Comparison of ENCODE assay signal across 1 cellular context in the genomic region with DNA sequence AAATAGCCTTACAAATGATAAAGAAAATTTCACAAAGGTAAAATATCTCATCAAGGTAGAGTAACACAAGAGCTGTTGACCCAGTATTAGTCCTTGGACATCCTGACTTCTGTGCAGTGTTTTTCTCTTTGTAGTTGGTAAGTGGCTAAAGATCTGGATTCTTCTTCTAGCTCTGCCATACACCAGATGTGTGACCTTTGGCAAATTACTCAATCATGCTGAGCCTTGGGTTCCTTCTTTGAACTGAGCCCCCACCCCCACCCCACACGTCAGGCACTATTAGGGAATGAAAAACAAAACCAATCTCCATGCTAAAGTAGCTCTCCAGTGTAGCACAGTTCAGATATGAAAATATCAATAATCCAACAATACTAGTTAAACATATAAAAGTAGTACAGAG.
A peak's percentile ranks its signal among the peaks of the same experiment; 100 is the strongest.
TF ChIP-seq lines count a peak whose summit lies in the region.

No MANE protein-coding gene starts in this region.

TF ChIP-seq in HepG2, 621 proteins besides CTCF, POLR2A, EP300 and RAD21 (continued from another document):
- TF ChIP-seq, protein P1, sequence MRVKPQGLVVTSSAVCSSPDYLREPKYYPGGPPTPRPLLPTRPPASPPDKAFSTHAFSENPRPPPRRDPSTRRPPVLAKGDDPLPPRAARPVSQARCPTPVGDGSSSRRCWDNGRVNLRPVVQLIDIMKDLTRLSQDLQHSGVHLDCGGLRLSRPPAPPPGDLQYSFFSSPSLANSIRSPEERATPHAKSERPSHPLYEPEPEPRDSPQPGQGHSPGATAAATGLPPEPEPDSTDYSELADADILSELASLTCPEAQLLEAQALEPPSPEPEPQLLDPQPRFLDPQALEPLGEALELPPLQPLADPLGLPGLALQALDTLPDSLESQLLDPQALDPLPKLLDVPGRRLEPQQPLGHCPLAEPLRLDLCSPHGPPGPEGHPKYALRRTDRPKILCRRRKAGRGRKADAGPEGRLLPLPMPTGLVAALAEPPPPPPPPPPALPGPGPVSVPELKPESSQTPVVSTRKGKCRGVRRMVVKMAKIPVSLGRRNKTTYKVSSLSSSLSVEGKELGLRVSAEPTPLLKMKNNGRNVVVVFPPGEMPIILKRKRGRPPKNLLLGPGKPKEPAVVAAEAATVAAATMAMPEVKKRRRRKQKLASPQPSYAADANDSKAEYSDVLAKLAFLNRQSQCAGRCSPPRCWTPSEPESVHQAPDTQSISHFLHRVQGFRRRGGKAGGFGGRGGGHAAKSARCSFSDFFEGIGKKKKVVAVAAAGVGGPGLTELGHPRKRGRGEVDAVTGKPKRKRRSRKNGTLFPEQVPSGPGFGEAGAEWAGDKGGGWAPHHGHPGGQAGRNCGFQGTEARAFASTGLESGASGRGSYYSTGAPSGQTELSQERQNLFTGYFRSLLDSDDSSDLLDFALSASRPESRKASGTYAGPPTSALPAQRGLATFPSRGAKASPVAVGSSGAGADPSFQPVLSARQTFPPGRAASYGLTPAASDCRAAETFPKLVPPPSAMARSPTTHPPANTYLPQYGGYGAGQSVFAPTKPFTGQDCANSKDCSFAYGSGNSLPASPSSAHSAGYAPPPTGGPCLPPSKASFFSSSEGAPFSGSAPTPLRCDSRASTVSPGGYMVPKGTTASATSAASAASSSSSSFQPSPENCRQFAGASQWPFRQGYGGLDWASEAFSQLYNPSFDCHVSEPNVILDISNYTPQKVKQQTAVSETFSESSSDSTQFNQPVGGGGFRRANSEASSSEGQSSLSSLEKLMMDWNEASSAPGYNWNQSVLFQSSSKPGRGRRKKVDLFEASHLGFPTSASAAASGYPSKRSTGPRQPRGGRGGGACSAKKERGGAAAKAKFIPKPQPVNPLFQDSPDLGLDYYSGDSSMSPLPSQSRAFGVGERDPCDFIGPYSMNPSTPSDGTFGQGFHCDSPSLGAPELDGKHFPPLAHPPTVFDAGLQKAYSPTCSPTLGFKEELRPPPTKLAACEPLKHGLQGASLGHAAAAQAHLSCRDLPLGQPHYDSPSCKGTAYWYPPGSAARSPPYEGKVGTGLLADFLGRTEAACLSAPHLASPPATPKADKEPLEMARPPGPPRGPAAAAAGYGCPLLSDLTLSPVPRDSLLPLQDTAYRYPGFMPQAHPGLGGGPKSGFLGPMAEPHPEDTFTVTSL (CRISPR knock-in tag; IDR thresholded peaks at IDR 0.05; ENCODE audit: borderline replicate concordance), result peak; percentile 64; the same call in 1 of the 2 replicates
- peak; percentile 35; the same call in 1 of the 2 replicates for TF ChIP-seq ZMYM4 (CRISPR knock-in tag; IDR thresholded peaks at IDR 0.05)
- peak; percentile 78; the same call in 1 of the 2 replicates for TF ChIP-seq MIER2 (CRISPR knock-in tag; IDR thresholded peaks at IDR 0.05)
- TF ChIP-seq ZNF652 (CRISPR knock-in tag; IDR thresholded peaks at IDR 0.05; ENCODE audit: borderline replicate concordance, low read depth), result no peak
- no peak for TF ChIP-seq ZNF160 (CRISPR knock-in tag; IDR thresholded peaks at IDR 0.05)
- TF ChIP-seq ZNF230 (CRISPR knock-in tag; IDR thresholded peaks at IDR 0.05), result no peak
